ENCODE assay signal across 8 cellular contexts in the genomic region with DNA sequence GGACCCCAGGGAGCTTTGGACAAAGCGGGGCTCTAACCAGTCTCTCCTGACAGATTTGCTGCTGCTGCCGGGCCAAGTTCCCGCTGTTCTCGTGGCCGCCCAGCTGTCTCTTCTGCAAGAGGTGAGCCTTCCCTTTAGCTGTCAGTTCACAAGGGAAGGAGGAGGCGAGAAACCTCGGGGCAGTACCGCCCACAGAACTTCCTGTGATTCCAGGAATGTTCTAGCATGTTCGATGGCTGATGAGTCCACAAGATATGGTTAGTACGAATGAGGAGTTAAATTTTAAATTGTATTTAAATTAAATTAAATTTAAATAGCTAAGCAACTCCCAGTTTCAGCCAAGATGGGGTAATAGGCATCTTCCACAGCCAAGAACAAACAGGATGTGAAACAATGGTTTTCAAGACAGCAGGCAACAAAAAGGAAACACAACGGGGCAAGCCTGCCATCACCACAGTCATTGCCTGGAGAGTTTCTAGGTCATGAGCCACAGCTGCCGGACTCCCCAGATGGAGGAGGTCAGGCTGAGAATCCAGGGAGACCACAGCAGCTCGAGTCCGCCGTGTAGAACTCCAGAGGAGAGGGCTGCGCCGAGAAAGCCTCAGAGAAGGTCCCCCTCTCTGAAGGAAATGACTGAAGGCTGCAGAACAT. TPM values are rescaled to one million over a fixed set of nuclear protein-coding genes. Genes with fewer than 3 reads are reported as not detected.
DNase-seq lines count a peak whose midpoint lies in the region; ATAC-seq, FAIRE-seq and TF ChIP-seq lines count a peak whose summit lies in the region.

No MANE protein-coding gene starts in this region.

- no peaks in the 10 kb centered on the region for H3K79me2 ChIP-seq in keratinocyte (ENCODE audit: control insufficient read depth, insufficient read depth, low read length)

- intact Hi-C loops in Right ventricle myocardium inferior (cut with DNase I) (loop anchor here (5.0 to 10.0 kb wide), 2 partner anchors 49 to 162 kb away; partner anchors contain the start of genes FANCA and SPATA2L), cardiac septum (cut with DNase I) (no loop called here), testis (cut with DNase I; ENCODE audit: low total_unique reads) (no loop called here)

- H3K27ac Mint-ChIP-seq in activated naive CD4-positive, alpha-beta T cell treated with anti-CD3 and anti-CD28 coated beads, Interleukin-2, amount 50 U/mL, for 72 hours = peak overlapping the region; percentile 29 to 83

- no peak overlapping the region for H3K27ac ChIP-seq in keratinocyte (ENCODE audit: control insufficient read depth, insufficient read depth, low read length)
- peak overlapping the region; percentile 50 to 68 for H3K27ac ChIP-seq in testis

- H3K4me3 ChIP-seq in keratinocyte (ENCODE audit: control insufficient read depth in 2 of 3, extremely low read depth in 1 of 3, insufficient read depth in 2 of 3, low read depth in 1 of 3, low read length in 3 of 3) (no peak overlapping the region), testis (no peak overlapping the region)

- TF ChIP-seq CTCF in keratinocyte (optimal IDR thresholded peaks at IDR 0.05 in 1 of 3, IDR thresholded peaks at IDR 0.05 in 1 of 3, conservative IDR thresholded peaks at IDR 0.05 in 1 of 3; ENCODE audit: extremely low read depth in 1 of 3, insufficient read depth in 2 of 3, low read length in 3 of 3) (no peak), testis (IDR thresholded peaks at IDR 0.05) (no peak)

- ATAC-seq in Right ventricle myocardium inferior (peak; percentile 41), HG03565 (IDR thresholded peaks at IDR 0.05; ENCODE audit: unreplicated experiment) (peak; percentile 54)
- ATAC-seq in activated naive CD4-positive, alpha-beta T cell treated with anti-CD3 and anti-CD28 coated beads, Interleukin-2, amount 50 U/mL, for 72 hours = peak; percentile 51 to 67

- peak; percentile 61 for FAIRE-seq in keratinocyte (lab: Jason Lieb, UNC)

- H2AFZ ChIP-seq in keratinocyte (ENCODE audit: control insufficient read depth, low read length) = peak overlapping the region; percentile 21

- H3K4me2 ChIP-seq in keratinocyte (ENCODE audit: control insufficient read depth, extremely low read depth, insufficient read depth, low read depth, low read length) = peak overlapping the region; percentile 51

- H3K27me3 ChIP-seq in keratinocyte (ENCODE audit: control insufficient read depth, extremely low read depth, insufficient read depth, low read length) (no peaks in the 10 kb centered on the region), testis (no peaks in the 10 kb centered on the region)

- H3K9me3 ChIP-seq in keratinocyte (ENCODE audit: control insufficient read depth, low read depth, low read length) (peaks cover 3% of the 10 kb centered on the region), testis (no peaks in the 10 kb centered on the region)

- H3K9me1 ChIP-seq in keratinocyte (ENCODE audit: control insufficient read depth, extremely low read depth, insufficient read depth, low read length) = no peaks in the 10 kb centered on the region

- no peak overlapping the region for H3K9ac ChIP-seq in keratinocyte (ENCODE audit: control insufficient read depth, extremely low read depth, insufficient read depth, low read length)

- H3K9me3 Mint-ChIP-seq in activated naive CD4-positive, alpha-beta T cell treated with anti-CD3 and anti-CD28 coated beads, Interleukin-2, amount 50 U/mL, for 72 hours = no peaks in the 10 kb centered on the region

- H3K36me3 Mint-ChIP-seq in activated naive CD4-positive, alpha-beta T cell treated with anti-CD3 and anti-CD28 coated beads, Interleukin-2, amount 50 U/mL, for 72 hours = no peaks in the 10 kb centered on the region

- H4K20me1 ChIP-seq in keratinocyte (ENCODE audit: control insufficient read depth, extremely low read depth, insufficient read depth, low read length) = no peaks in the 10 kb centered on the region

- no peak for DNase-seq in Right ventricle myocardium inferior (ENCODE audit: missing footprints)
- DNase-seq in cardiac septum (ENCODE audit: low spot score) = no peak
- DNase-seq in activated naive CD4-positive, alpha-beta T cell treated with anti-CD3 and anti-CD28 coated beads, Interleukin-2, amount 50 U/mL, for 72 hours (ENCODE audit: low spot score in 2 of 2) = peak in 1 of 2 donors; percentile 23
- DNase-seq in keratinocyte (ENCODE audit: low read depth, low spot score) = no peak
- DNase-seq in testis = peak; percentile 34
- no peak for DNase-seq in DMS79 (lab: John Stamatoyannopoulos, UW)
- no peak for DNase-seq in LoVo (ENCODE audit: low spot score)

- H3K36me3 ChIP-seq in keratinocyte (ENCODE audit: control insufficient read depth in 2 of 2, extremely low read depth in 1 of 2, insufficient read depth in 2 of 2, low read length in 2 of 2) = no peaks in the 10 kb centered on the region
- H3K36me3 ChIP-seq in testis (ENCODE audit: low read depth, missing control alignments) = no peaks in the 10 kb centered on the region

- dilution Hi-C loops in keratinocyte (cut with MboI; ENCODE audit: extremely low pct_ligation_motif_present, low sequenced_read_pairs) = no loop called here

- no peak for TF ChIP-seq POLR2A in testis (IDR thresholded peaks at IDR 0.05)

- H3K4me1 ChIP-seq in keratinocyte (ENCODE audit: control insufficient read depth, extremely low read depth, insufficient read depth, low read length) (peaks cover 16% of the 10 kb centered on the region), testis (peaks cover 18% of the 10 kb centered on the region)

- 58 to 61% methylated on average over 17 of the region's 17 CpGs for WGBS in testis, 2 donors

RNA-seq across cellular contexts. Expression of gene TCF25, which starts 9.5 kb away (rescaled TPM):
- total RNA-seq in Right ventricle myocardium inferior = 82.2 TPM
- total RNA-seq in cardiac septum = 106 TPM
- total RNA-seq in activated naive CD4-positive, alpha-beta T cell treated with anti-CD3 and anti-CD28 coated beads, Interleukin-2, amount 50 U/mL, for 72 hours = 100 to 1,000 TPM; 167 to 235 TPM
- polyA plus RNA-seq in keratinocyte = 92.4 to 103 TPM (median 97.5 TPM) in 3 replicates
- polyA plus RNA-seq in keratinocyte (2011; ENCODE audit: low read depth) = 222 TPM
- 51.5 and 85.9 TPM in 2 replicates for polyA plus RNA-seq in keratinocyte (2011; cell fraction: cytosol; rRNA removed)
- polyA plus RNA-seq in keratinocyte (2011; cell fraction: nucleus; rRNA removed) = 218 and 219 TPM in 2 replicates
- 109 and 116 TPM in 2 replicates for polyA plus RNA-seq in keratinocyte (2012; ENCODE audit: low replicate concordance)
- polyA minus RNA-seq in keratinocyte = 71.8 to 112 TPM (median 90.6 TPM) in 3 replicates
- 68.1 TPM for polyA minus RNA-seq in keratinocyte (2011; cell fraction: cytosol; rRNA and poly(A)+ RNA removed)
- polyA minus RNA-seq in keratinocyte (2011; cell fraction: nucleus; rRNA and poly(A)+ RNA removed) = 51.9 and 53.5 TPM in 2 replicates
- 100 to 1,000 TPM; 334 to 345 TPM for total RNA-seq in testis
- 225 TPM for polyA plus RNA-seq in testis (ENCODE audit: insufficient read depth, low read depth, low replicate concordance)

RNA-seq across cellular contexts. Expression of gene SPIRE2, which starts 35.6 kb away (rescaled TPM):
- total RNA-seq in Right ventricle myocardium inferior (0.54 TPM), cardiac septum (0.92 TPM), testis (10 to 100 TPM; 20.9 to 31.3 TPM)
- total RNA-seq in activated naive CD4-positive, alpha-beta T cell treated with anti-CD3 and anti-CD28 coated beads, Interleukin-2, amount 50 U/mL, for 72 hours = 1 to 10 TPM; 1.9 to 2.6 TPM
- polyA plus RNA-seq in keratinocyte (1.1 to 1.7 TPM (median 1.3 TPM) in 3 replicates), testis (ENCODE audit: insufficient read depth, low read depth, low replicate concordance) (11.5 TPM)
- 3.1 TPM for polyA plus RNA-seq in keratinocyte (2011; ENCODE audit: low read depth)
- 0.83 and 1.2 TPM in 2 replicates for polyA plus RNA-seq in keratinocyte (2011; cell fraction: cytosol; rRNA removed)
- polyA plus RNA-seq in keratinocyte (2011; cell fraction: nucleus; rRNA removed) = 3.2 and 3.4 TPM in 2 replicates
- polyA plus RNA-seq in keratinocyte (2012; ENCODE audit: low replicate concordance) = 1.1 and 1.5 TPM in 2 replicates
- 0.96 to 2.5 TPM (median 0.99 TPM) in 3 replicates for polyA minus RNA-seq in keratinocyte
- 2.9 TPM for polyA minus RNA-seq in keratinocyte (2011; cell fraction: cytosol; rRNA and poly(A)+ RNA removed)
- 1.6 and 1.8 TPM in 2 replicates for polyA minus RNA-seq in keratinocyte (2011; cell fraction: nucleus; rRNA and poly(A)+ RNA removed)

RNA-seq across cellular contexts. Expression of gene FANCA, which starts 47.4 kb away (rescaled TPM):
- total RNA-seq in Right ventricle myocardium inferior = 2.8 TPM
- 1.0 TPM for total RNA-seq in cardiac septum
- 100 to 1,000 TPM; 123 to 194 TPM for total RNA-seq in activated naive CD4-positive, alpha-beta T cell treated with anti-CD3 and anti-CD28 coated beads, Interleukin-2, amount 50 U/mL, for 72 hours
- polyA plus RNA-seq in keratinocyte = 4.0 to 15.6 TPM (median 11.3 TPM) in 3 replicates
- polyA plus RNA-seq in keratinocyte (2011; ENCODE audit: low read depth) = 0.94 TPM
- polyA plus RNA-seq in keratinocyte (2011; cell fraction: cytosol; rRNA removed) = 3.0 and 3.1 TPM in 2 replicates
- polyA plus RNA-seq in keratinocyte (2011; cell fraction: nucleus; rRNA removed) = 19.1 and 21.4 TPM in 2 replicates
- polyA plus RNA-seq in keratinocyte (2012; ENCODE audit: low replicate concordance) = 1.6 and 9.3 TPM in 2 replicates
- polyA minus RNA-seq in keratinocyte = 8.1 to 25.0 TPM (median 24.1 TPM) in 3 replicates
- 6.3 TPM for polyA minus RNA-seq in keratinocyte (2011; cell fraction: cytosol; rRNA and poly(A)+ RNA removed)
- 10.6 and 14.5 TPM in 2 replicates for polyA minus RNA-seq in keratinocyte (2011; cell fraction: nucleus; rRNA and poly(A)+ RNA removed)
- total RNA-seq in testis = 100 to 1,000 TPM in 1 of 2 donors, 10 to 100 TPM in 1; 73.2 to 112 TPM
- polyA plus RNA-seq in testis (ENCODE audit: insufficient read depth, low read depth, low replicate concordance) = 48.1 TPM

RNA-seq across cellular contexts. Expression of gene MC1R, which starts 54.8 kb away (rescaled TPM):
- 1.5 TPM for total RNA-seq in Right ventricle myocardium inferior
- total RNA-seq in cardiac septum = 4.0 TPM
- 1 to 10 TPM; 4.6 to 5.1 TPM for total RNA-seq in activated naive CD4-positive, alpha-beta T cell treated with anti-CD3 and anti-CD28 coated beads, Interleukin-2, amount 50 U/mL, for 72 hours
- polyA plus RNA-seq in keratinocyte = 1.1 to 1.9 TPM (median 1.1 TPM) in 3 replicates
- polyA plus RNA-seq in keratinocyte (2011; ENCODE audit: low read depth) = 0.99 TPM
- 0.23 and 0.61 TPM in 2 replicates for polyA plus RNA-seq in keratinocyte (2011; cell fraction: cytosol; rRNA removed)
- 8.9 TPM in 2 replicates for polyA plus RNA-seq in keratinocyte (2011; cell fraction: nucleus; rRNA removed)
- 0.88 and 1.8 TPM in 2 replicates for polyA plus RNA-seq in keratinocyte (2012; ENCODE audit: low replicate concordance)
- 1.2 to 3.1 TPM (median 2.1 TPM) in 3 replicates for polyA minus RNA-seq in keratinocyte
- 2.1 TPM for polyA minus RNA-seq in keratinocyte (2011; cell fraction: cytosol; rRNA and poly(A)+ RNA removed)
- 3.3 and 4.3 TPM in 2 replicates for polyA minus RNA-seq in keratinocyte (2011; cell fraction: nucleus; rRNA and poly(A)+ RNA removed)
- total RNA-seq in testis = 10 to 100 TPM; 40.0 to 53.7 TPM
- polyA plus RNA-seq in testis (ENCODE audit: insufficient read depth, low read depth, low replicate concordance) = 30.1 TPM

RNA-seq across cellular contexts. Expression of gene TUBB3, which starts 59.3 kb away (rescaled TPM):
- total RNA-seq in Right ventricle myocardium inferior = 2.8 TPM
- total RNA-seq in cardiac septum = 6.8 TPM
- 10 to 100 TPM in 1 of 2 donors, not detected in 1; 10.2 TPM for total RNA-seq in activated naive CD4-positive, alpha-beta T cell treated with anti-CD3 and anti-CD28 coated beads, Interleukin-2, amount 50 U/mL, for 72 hours
- 29.2 to 54.2 TPM (median 34.0 TPM) in 3 replicates for polyA plus RNA-seq in keratinocyte
- polyA plus RNA-seq in keratinocyte (2011; ENCODE audit: low read depth) = 12.0 TPM
- 43.9 and 88.8 TPM in 2 replicates for polyA plus RNA-seq in keratinocyte (2011; cell fraction: cytosol; rRNA removed)
- 53.8 and 69.2 TPM in 2 replicates for polyA plus RNA-seq in keratinocyte (2011; cell fraction: nucleus; rRNA removed)
- 28.0 and 84.9 TPM in 2 replicates for polyA plus RNA-seq in keratinocyte (2012; ENCODE audit: low replicate concordance)
- 41.8 to 174 TPM (median 49.2 TPM) in 3 replicates for polyA minus RNA-seq in keratinocyte
- polyA minus RNA-seq in keratinocyte (2011; cell fraction: cytosol; rRNA and poly(A)+ RNA removed) = 125 TPM
- polyA minus RNA-seq in keratinocyte (2011; cell fraction: nucleus; rRNA and poly(A)+ RNA removed) = 61.3 and 72.0 TPM in 2 replicates
- total RNA-seq in testis = 10 to 100 TPM; 38.8 to 61.7 TPM
- polyA plus RNA-seq in testis (ENCODE audit: insufficient read depth, low read depth, low replicate concordance) = 56.5 TPM

Comparison
In these comparisons a context has a peak if more than half of its experiments do, and no peak if none do; other contexts are left out.
1. RNA of gene SPIRE2, which starts 35.6 kb away (total RNA-seq): 20.9 to 31.3 TPM in testis; 1.9 to 2.6 TPM in activated naive CD4-positive, alpha-beta T cell treated with anti-CD3 and anti-CD28 coated beads, Interleukin-2, amount 50 U/mL, for 72 hours, 0.92 TPM in cardiac septum (single experiment) and 0.54 TPM in Right ventricle myocardium inferior (single experiment); every median in the first group is over 4 times any median in the second.
2. RNA of gene FANCA, which starts 47.4 kb away (total RNA-seq): 123 to 194 TPM in activated naive CD4-positive, alpha-beta T cell treated with anti-CD3 and anti-CD28 coated beads, Interleukin-2, amount 50 U/mL, for 72 hours and 73.2 to 112 TPM in testis; 2.8 TPM in Right ventricle myocardium inferior (single experiment) and 1.0 TPM in cardiac septum (single experiment); every median in the first group is over 10 times any median in the second.
3. Peak in every context shown above with its lines, with median percentiles within 50 percentile points of each other: ATAC-seq.